ENCODE assay signal across 19 cellular contexts in genomic region chr11:68092411-68092810, GRCh38. TPM values are rescaled to one million over a fixed set of nuclear protein-coding genes. Genes with fewer than 3 reads are reported as not detected.
DNase-seq lines count a peak whose midpoint lies in the region; ATAC-seq and TF ChIP-seq lines count a peak whose summit lies in the region.
"Had no signal": no experiment of that assay in that cellular context is flagged by ENCODE, and none has a peak within 500 bp of the region (broad histone marks: within the 10 kb centered on the region; RNA-seq: fewer than 3 reads in every experiment).

No MANE protein-coding gene starts in this region.

- TF ChIP-seq CTCF in brain (conservative IDR thresholded peaks at IDR 0.05) = no peak

- ATAC-seq in GM18907 (IDR thresholded peaks at IDR 0.05; ENCODE audit: unreplicated experiment) = no peak
- ATAC-seq: Panc1 had no signal

- H3K27ac ChIP-seq in temporal lobe (ENCODE audit: low read depth, low read length) = peak overlapping the region; percentile 75
- H3K27ac ChIP-seq: SJSA1 had no signal

- peaks cover 37% of the 10 kb centered on the region for H3K4me1 Mint-ChIP-seq in brain
- H3K4me1 Mint-ChIP-seq: CD4-positive, CD25-positive, alpha-beta regulatory T cell had no signal

- peak overlapping the region in 4 of 5 experiments; percentile 39 to 87 (median 60) for H3K27ac Mint-ChIP-seq in brain
- H3K27ac Mint-ChIP-seq: B cell; CD4-positive, CD25-positive, alpha-beta regulatory T cell had no signal

- H3K27me3 Mint-ChIP-seq in brain = no peaks in the 10 kb centered on the region
- H3K27me3 Mint-ChIP-seq: B cell; CD4-positive, CD25-positive, alpha-beta regulatory T cell had no signal

- H3K36me3 Mint-ChIP-seq in brain = peaks cover 25% of the 10 kb centered on the region
- H3K36me3 Mint-ChIP-seq: CD4-positive, CD25-positive, alpha-beta regulatory T cell had no signal

- no peaks in the 10 kb centered on the region for H3K9me3 Mint-ChIP-seq in brain
- H3K9me3 Mint-ChIP-seq: CD4-positive, CD25-positive, alpha-beta regulatory T cell; H9 had no signal

- H3K4me3 Mint-ChIP-seq in brain = peak overlapping the region in 1 of 5 experiments; percentile 30
- H3K4me3 Mint-ChIP-seq: B cell; CD4-positive, CD25-positive, alpha-beta regulatory T cell; H9 had no signal

- DNase-seq in NCI-H82 (lab: John Stamatoyannopoulos, UW) = peak; percentile 14
- no peak for DNase-seq in NCI-H82 treated with DMSO at 0.1 percent for 48 hours (lab: John Stamatoyannopoulos, UW; ENCODE audit: unreplicated experiment)
- DNase-seq in midbrain (lab: John Stamatoyannopoulos, UW) = peak; percentile 27
- DNase-seq in islet precursor cell = no peak
- no peak for DNase-seq in RPMI8226
- DNase-seq: 8988T; CD4-positive, CD25-positive, alpha-beta regulatory T cell; GF-D8; H9; NCI-H1417 treated with DMSO at 0.1 percent for 48 hours; NCI-H187 treated with DMSO at 0.1 percent for 48 hours; NCI-H226; NCI-H524 had no signal

RNA-seq across cellular contexts. Expression of gene CHKA, which starts 28.8 kb away (rescaled TPM):
- 39.0 TPM for polyA plus RNA-seq in brain (ENCODE audit: insufficient read depth, low read depth, low replicate concordance)
- total RNA-seq in temporal lobe = 31.0 TPM

RNA-seq across cellular contexts. Expression of gene TCIRG1, which starts 53.6 kb away (rescaled TPM):
- 5.0 TPM for polyA plus RNA-seq in brain (ENCODE audit: insufficient read depth, low read depth, low replicate concordance)
- total RNA-seq in temporal lobe = 2.7 TPM

Comparison
In these comparisons a context has a peak if more than half of its experiments do, and no peak if none do; other contexts are left out.
1. DNase-seq: peak in NCI-H82 (single experiment) and midbrain (single experiment); none in NCI-H82 treated with DMSO at 0.1 percent for 48 hours (single experiment), islet precursor cell (single experiment) and RPMI8226 (single experiment).